11 cellular contexts compared by ENCODE assay signal in genomic region chr10:32961343-32961891, GRCh38.
DNase-seq lines count a peak whose midpoint lies in the region; ATAC-seq and TF ChIP-seq lines count a peak whose summit lies in the region.
"Had no signal": no experiment of that assay in that cellular context is flagged by ENCODE, and none has a peak within 500 bp of the region (broad histone marks: within the 10 kb centered on the region; RNA-seq: fewer than 3 reads in every experiment).

No MANE protein-coding gene starts in this region.

- no peaks in the 10 kb centered on the region for H3K9me3 Mint-ChIP-seq in effector memory CD8-positive, alpha-beta T cell
- H3K9me3 Mint-ChIP-seq: central memory CD8-positive, alpha-beta T cell had no signal

- no peak overlapping the region for H3K4me3 Mint-ChIP-seq in effector memory CD8-positive, alpha-beta T cell
- H3K4me3 Mint-ChIP-seq: central memory CD8-positive, alpha-beta T cell had no signal

- H3K4me1 ChIP-seq in HEK293 (ENCODE audit: control insufficient read depth, insufficient read depth, low read length) (peaks cover 10% of the 10 kb centered on the region; the same call in 1 of the 2 replicates), iPS DF 6.9 (ENCODE audit: control insufficient read depth, insufficient read depth, low read length) (peaks cover 3% of the 10 kb centered on the region; the same call in 1 of the 2 replicates)

- no peaks in the 10 kb centered on the region for H3K36me3 ChIP-seq in HEK293 (ENCODE audit: control insufficient read depth in 2 of 2, insufficient read depth in 1 of 2, low read length in 2 of 2)
- no peaks in the 10 kb centered on the region for H3K36me3 ChIP-seq in SK-N-MC (ENCODE audit: insufficient read depth, low read length)
- H3K36me3 ChIP-seq in iPS DF 6.9 (ENCODE audit: control insufficient read depth, insufficient read depth, low read length) = no peaks in the 10 kb centered on the region

- no peaks in the 10 kb centered on the region for H3K27me3 Mint-ChIP-seq in effector memory CD8-positive, alpha-beta T cell
- H3K27me3 Mint-ChIP-seq: central memory CD8-positive, alpha-beta T cell had no signal

- no CpG with 5 or more reads among the region's 5 CpGs for whole genome bisulfite sequencing in iPS DF 6.9 (ENCODE audit: insufficient coverage, insufficient read length)

- H3K9me3 ChIP-seq in HEK293 (ENCODE audit: control insufficient read depth, insufficient read depth, low read depth, low read length) = no peaks in the 10 kb centered on the region
- no peaks in the 10 kb centered on the region for H3K9me3 ChIP-seq in SK-N-MC (ENCODE audit: low read depth, low read length)
- no peaks in the 10 kb centered on the region for H3K9me3 ChIP-seq in iPS DF 6.9 (ENCODE audit: control insufficient read depth, insufficient read depth, low read length)

- H3K4me1 Mint-ChIP-seq in effector memory CD8-positive, alpha-beta T cell (ENCODE audit: low read depth in 2 of 2) = peaks cover 15 to 22% of the 10 kb centered on the region in 2 donors

- DNase-seq in SK-N-MC (ENCODE audit: low read depth, low spot score) (no peak), iPS DF 6.9 (ENCODE audit: low read depth, low spot score) (no peak), D341Med (ENCODE audit: low spot score) (no peak)
- no peak for DNase-seq in effector memory CD8-positive, alpha-beta T cell
- DNase-seq: NCI-H1092 treated with DMSO at 0.1 percent for 48 hours; stimulated activated CD4-positive, alpha-beta T cell treated with anti-CD3 and anti-CD28 coated beads, Interleukin-4, amount 100 ng/mL, for 24 hours had no signal

- ATAC-seq in effector memory CD8-positive, alpha-beta T cell (replicated peaks) = no peak
- no peak for ATAC-seq in GM18873 (IDR thresholded peaks at IDR 0.05; ENCODE audit: low FRiP score, unreplicated experiment)
- no peak for ATAC-seq in HG03108 (IDR thresholded peaks at IDR 0.05; ENCODE audit: unreplicated experiment)

- CTCF ChIA-PET in HEK293 (lab: Yijun Ruan, JAX) = interaction anchor here (0.6 kb wide), 1 partner anchor 95 kb away, joined by 3 read pairs; no protein-coding TSS in a partner anchor

- H3K27ac ChIP-seq in HEK293 (ENCODE audit: extremely low read depth, low read depth, low read length) (no peak overlapping the region), SK-N-MC (peak overlapping the region; percentile 76), iPS DF 6.9 (ENCODE audit: low read length) (peak overlapping the region; percentile 10), skin epidermis (peak overlapping the region in 17 of 21 experiments; percentile 9 to 77 (median 59))

- POLR2A ChIA-PET in HEK293 (lab: Yijun Ruan, JAX) = no interaction called here

- no peak for TF ChIP-seq CTCF in HEK293 (tag by site-specific recombination; IDR thresholded peaks at IDR 0.05)

- H3K9ac ChIP-seq in SK-N-MC (ENCODE audit: insufficient read length) = no peak overlapping the region

- no peak overlapping the region for H3K4me3 ChIP-seq in HEK293 (ENCODE audit: low read depth, low read length)
- 0 out of 2 replicates have a peak overlapping the region, but pooled peaks have one; percentile 40 for H3K4me3 ChIP-seq in SK-N-MC
- no peak overlapping the region for H3K4me3 ChIP-seq in iPS DF 6.9 (ENCODE audit: low read length)
- no peak overlapping the region for H3K4me3 ChIP-seq in skin epidermis

- H3K36me3 Mint-ChIP-seq in effector memory CD8-positive, alpha-beta T cell (ENCODE audit: insufficient read depth) = peaks cover 8% of the 10 kb centered on the region

- no peaks in the 10 kb centered on the region for H3K27me3 ChIP-seq in iPS DF 6.9 (ENCODE audit: control insufficient read depth, insufficient read depth, low read length)

- no peak overlapping the region for H3K27ac Mint-ChIP-seq in effector memory CD8-positive, alpha-beta T cell

TF ChIP-seq in HEK293, 187 proteins besides CTCF, POLR2A, EP300 and RAD21:
- no peak for TF ChIP-seq ZNF701 (tag by site-specific recombination; IDR thresholded peaks at IDR 0.05)
- peak; percentile 73 for TF ChIP-seq ZNF121 (tag by site-specific recombination; IDR thresholded peaks at IDR 0.05)
- TF ChIP-seq WT1 (tag by site-specific recombination; IDR thresholded peaks at IDR 0.05) = no peak
- TF ChIP-seq INSM2 (tag by site-specific recombination; IDR thresholded peaks at IDR 0.05) = no peak
- no peak for TF ChIP-seq ZNF571 (tag by site-specific recombination; IDR thresholded peaks at IDR 0.05)
- TF ChIP-seq ZNF362 (tag by site-specific recombination; IDR thresholded peaks at IDR 0.05) = peak; percentile 61
